7 cellular contexts compared by ENCODE assay signal in genomic region chr19:19193926-19194325, GRCh38. TPM values are rescaled to one million over a fixed set of nuclear protein-coding genes. Genes with fewer than 3 reads are reported as not detected.
DNase-seq lines count a peak whose midpoint lies in the region; ATAC-seq and TF ChIP-seq lines count a peak whose summit lies in the region.
"Had no signal": no experiment of that assay in that cellular context is flagged by ENCODE, and none has a peak within 500 bp of the region (broad histone marks: within the 10 kb centered on the region; RNA-seq: fewer than 3 reads in every experiment).

No MANE protein-coding gene starts in this region.

- H3K27ac ChIP-seq in neutrophil, result peak overlapping the region; percentile 49
- H3K27ac ChIP-seq in aorta (ENCODE audit: low read depth in 1 of 2, low read length in 2 of 2), result no peak overlapping the region
- H3K27ac ChIP-seq in prostate gland, result peak overlapping the region in 1 of 2 donors; percentile 19

- H3K36me3 ChIP-seq in neutrophil (peaks cover 22% of the 10 kb centered on the region), aorta (ENCODE audit: control insufficient read depth in 1 of 2, insufficient read depth in 2 of 2, low read length in 1 of 2) (peaks cover 0 to 4% of the 10 kb centered on the region in 2 donors), prostate gland (no peaks in the 10 kb centered on the region)

- TF ChIP-seq POLR2A in prostate gland (IDR thresholded peaks at IDR 0.05), result no peak

- peaks cover 12% of the 10 kb centered on the region; the same call in 1 of the 2 replicates for H3K36me3 Mint-ChIP-seq in HFFc6 (ENCODE audit: low read depth)
- H3K36me3 Mint-ChIP-seq in activated naive CD8-positive, alpha-beta T cell treated with anti-CD3 and anti-CD28 coated beads, Interleukin-2, amount 50 U/mL, for 24 hours (ENCODE audit: low read depth), result peaks cover 7% of the 10 kb centered on the region

- no peaks in the 10 kb centered on the region for H3K9me3 ChIP-seq in neutrophil
- no peaks in the 10 kb centered on the region for H3K9me3 ChIP-seq in aorta (ENCODE audit: control insufficient read depth, low read length)
- H3K9me3 ChIP-seq in prostate gland, result no peaks in the 10 kb centered on the region

- intact Hi-C loops in aorta (cut with DNase I), result loop anchor here in 1 of 2 donors (5.0 kb wide), 1 partner anchor 132 kb away; the partner anchor contains the start of gene SLC25A42
- intact Hi-C loops in prostate gland (cut with DNase I), result loop anchor here (5.0 kb wide), 1 partner anchor 128 kb away; the partner anchor contains the start of genes MAU2 and SUGP1

- TF ChIP-seq CTCF in HFFc6 (IDR thresholded peaks at IDR 0.05) (no peak), neutrophil (IDR thresholded peaks at IDR 0.05) (no peak), prostate gland (IDR thresholded peaks at IDR 0.05) (no peak)

- DNase-seq in HFFc6 (no peak), aorta (no peak), NCI-H82 treated with DMSO at 0.1 percent for 48 hours (lab: John Stamatoyannopoulos, UW; ENCODE audit: unreplicated experiment) (no peak), prostate gland (ENCODE audit: low spot score) (no peak)
- DNase-seq in activated naive CD8-positive, alpha-beta T cell treated with anti-CD3 and anti-CD28 coated beads, Interleukin-2, amount 50 U/mL, for 24 hours, result no peak
- DNase-seq: activated effector memory CD4-positive, alpha-beta T cell treated with Interleukin-2 at 50 U/mL for 16 hours had no signal

- peaks cover 42 to 48% of the 10 kb centered on the region in 2 experiments for H3K4me1 ChIP-seq in neutrophil (ENCODE audit: control insufficient read depth in 1 of 2, insufficient read depth in 1 of 2, low read depth in 1 of 2, low read length in 1 of 2)
- H3K4me1 ChIP-seq in aorta (ENCODE audit: control insufficient read depth in 1 of 2, insufficient read depth in 2 of 2, low read length in 2 of 2), result no peaks in the 10 kb centered on the region
- H3K4me1 ChIP-seq in prostate gland (replicated peaks), result peaks cover 4% of the 10 kb centered on the region

- ATAC-seq in activated naive CD8-positive, alpha-beta T cell treated with anti-CD3 and anti-CD28 coated beads, Interleukin-2, amount 50 U/mL, for 24 hours, result no peak
- no peak for ATAC-seq in aorta (ENCODE audit: low FRiP score)

- 0 out of 2 replicates have a peak overlapping the region, but pooled peaks have one; percentile 42 for H3K27ac Mint-ChIP-seq in HFFc6
- H3K27ac Mint-ChIP-seq in activated naive CD8-positive, alpha-beta T cell treated with anti-CD3 and anti-CD28 coated beads, Interleukin-2, amount 50 U/mL, for 24 hours, result no peak overlapping the region

- H3K27me3 Mint-ChIP-seq in HFFc6 (ENCODE audit: insufficient read depth), result peaks cover 2% of the 10 kb centered on the region; the same call in 1 of the 2 replicates
- H3K27me3 Mint-ChIP-seq in activated naive CD8-positive, alpha-beta T cell treated with anti-CD3 and anti-CD28 coated beads, Interleukin-2, amount 50 U/mL, for 24 hours, result no peaks in the 10 kb centered on the region

- peaks cover 30% of the 10 kb centered on the region for H3K4me1 Mint-ChIP-seq in HFFc6 (ENCODE audit: low read depth)
- H3K4me1 Mint-ChIP-seq in activated naive CD8-positive, alpha-beta T cell treated with anti-CD3 and anti-CD28 coated beads, Interleukin-2, amount 50 U/mL, for 24 hours, result peaks cover 45% of the 10 kb centered on the region

- no peaks in the 10 kb centered on the region for H3K9me3 Mint-ChIP-seq in HFFc6
- no peaks in the 10 kb centered on the region for H3K9me3 Mint-ChIP-seq in activated naive CD8-positive, alpha-beta T cell treated with anti-CD3 and anti-CD28 coated beads, Interleukin-2, amount 50 U/mL, for 24 hours

- peak overlapping the region; percentile 98 for H3K4me3 Mint-ChIP-seq in HFFc6
- H3K4me3 Mint-ChIP-seq in activated naive CD8-positive, alpha-beta T cell treated with anti-CD3 and anti-CD28 coated beads, Interleukin-2, amount 50 U/mL, for 24 hours, result peak overlapping the region; percentile 97

- H3K27me3 ChIP-seq in neutrophil (no peaks in the 10 kb centered on the region), aorta (ENCODE audit: control insufficient read depth in 1 of 2, insufficient read depth in 2 of 2, low read length in 1 of 2) (no peaks in the 10 kb centered on the region), prostate gland (replicated peaks; ENCODE audit: insufficient read depth) (no peaks in the 10 kb centered on the region)

- H3K4me3 ChIP-seq in neutrophil (ENCODE audit: low read depth in 1 of 2, low read length in 1 of 2) (peak overlapping the region in 1 of 2 experiments; percentile 99), aorta (ENCODE audit: low read length in 2 of 2) (no peak overlapping the region), prostate gland (no peak overlapping the region)

- 70 to 76% methylated on average over 5 of the region's 5 CpGs for WGBS in aorta, 2 donors
- WGBS in prostate gland, result 84% methylated on average over 5 of the region's 5 CpGs

RNA-seq across cellular contexts. Expression of gene RFXANK, which starts 1.9 kb away (rescaled TPM):
- total RNA-seq in HFFc6 (2021; fragmentation: NEBNext Ultra II Directional; extraction: Animal tissue kit (Norgen Biotek cat#: 25700)), result 10 to 100 TPM; 63.7 to 84.6 (median 75.7) TPM
- total RNA-seq in aorta (10 to 100 TPM; 33.1 to 44.0 TPM), prostate gland (10 to 100 TPM; 44.2 to 46.3 TPM)
- polyA plus RNA-seq in aorta, result 100 to 1,000 TPM in 1 of 2 donors, 10 to 100 TPM in 1; 42.3 to 199 TPM

RNA-seq across cellular contexts. Expression of gene BORCS8, which starts 2.0 kb away (rescaled TPM):
- 10 to 100 TPM; 33.9 to 43.2 (median 38.6) TPM for total RNA-seq in HFFc6 (2021; fragmentation: NEBNext Ultra II Directional; extraction: Animal tissue kit (Norgen Biotek cat#: 25700))
- total RNA-seq in aorta (10 to 100 TPM; 27.1 to 28.2 TPM), prostate gland (10 to 100 TPM; 18.0 to 26.9 TPM)
- polyA plus RNA-seq in aorta, result 10 to 100 TPM; 14.4 to 47.9 TPM

RNA-seq across cellular contexts. Expression of gene NR2C2AP, which starts 9.3 kb away (rescaled TPM):
- total RNA-seq in HFFc6 (2021; fragmentation: NEBNext Ultra II Directional; extraction: Animal tissue kit (Norgen Biotek cat#: 25700)), result 10 to 100 TPM in 1 of 6 experiments, 1 to 10 TPM in 5; 6.5 to 12.8 (median 9.3) TPM
- 10 to 100 TPM in 1 of 2 donors, 1 to 10 TPM in 1; 9.8 to 11.9 TPM for total RNA-seq in aorta
- polyA plus RNA-seq in aorta, result 10 to 100 TPM; 12.8 to 21.8 TPM
- 10 to 100 TPM; 12.8 to 13.2 TPM for total RNA-seq in prostate gland

RNA-seq across cellular contexts. Expression of gene NCAN, which starts 17.8 kb away (rescaled TPM):
- total RNA-seq in HFFc6 (2021; fragmentation: NEBNext Ultra II Directional; extraction: Animal tissue kit (Norgen Biotek cat#: 25700)), result not detected
- not detected for total RNA-seq in aorta
- polyA plus RNA-seq in aorta, result not detected
- 1 to 10 TPM in 1 of 2 donors, not detected in 1; 1.2 TPM for total RNA-seq in prostate gland

RNA-seq across cellular contexts. Expression of gene MEF2B, which starts 23.9 kb away (rescaled TPM):
- total RNA-seq in HFFc6 (2021; fragmentation: NEBNext Ultra II Directional; extraction: Animal tissue kit (Norgen Biotek cat#: 25700)), result 1 to 10 TPM in 3 of 6 experiments, under 1 TPM in 3; 0.20 to 1.9 (median 0.82) TPM
- total RNA-seq in aorta (1 to 10 TPM; 1.6 to 2.4 TPM), prostate gland (not detected)
- polyA plus RNA-seq in aorta, result 1 to 10 TPM in 1 of 2 donors, not detected in 1; 1.8 TPM
